Comparison of ENCODE assay signal across 9 cellular contexts in genomic region chr12:51886021-51886710, GRCh38. TPM values are rescaled to one million over a fixed set of nuclear protein-coding genes. Genes with fewer than 3 reads are reported as not detected.
DNase-seq lines count a peak whose midpoint lies in the region; ATAC-seq, FAIRE-seq and TF ChIP-seq lines count a peak whose summit lies in the region.
"Had no signal": no experiment of that assay in that cellular context is flagged by ENCODE, and none has a peak within 500 bp of the region (broad histone marks: within the 10 kb centered on the region; RNA-seq: fewer than 3 reads in every experiment).

No MANE protein-coding gene starts in this region.

- no peaks in the 10 kb centered on the region for H3K9me3 ChIP-seq in pancreas
- no peaks in the 10 kb centered on the region for H3K9me3 ChIP-seq in prostate gland

- intact Hi-C loops in pancreas (cut with DNase I), result no loop called here
- intact Hi-C loops in prostate gland (cut with DNase I), result no loop called here

- H3K36me3 ChIP-seq in pancreas (no peaks in the 10 kb centered on the region), prostate gland (no peaks in the 10 kb centered on the region)

- no peak for TF ChIP-seq POLR2A in prostate gland (IDR thresholded peaks at IDR 0.05)

- TF ChIP-seq CTCF in foreskin keratinocyte (conservative IDR thresholded peaks at IDR 0.05) (no peak), pancreas (IDR thresholded peaks at IDR 0.05) (no peak), prostate gland (IDR thresholded peaks at IDR 0.05) (no peak)

- peak; percentile 51 for DNase-seq in CMK (ENCODE audit: low read depth)
- DNase-seq in NCI-H226, result peak; percentile 56
- DNase-seq in activated T-helper 1 cell treated with Interleukin-2 at 50 U/mL for 16 hours (ENCODE audit: low read depth), result peak; percentile 27
- DNase-seq in foreskin keratinocyte, result peak in 1 of 2 donors; percentile 53
- peak in 2 of 6 donors; percentile 30 to 63 for DNase-seq in pancreas
- no peak for DNase-seq in NCI-H82 treated with DMSO at 0.1 percent for 48 hours (lab: John Stamatoyannopoulos, UW; ENCODE audit: unreplicated experiment)
- no peak for DNase-seq in NCI-H2196 (lab: John Stamatoyannopoulos, UW; ENCODE audit: unreplicated experiment)
- no peak for DNase-seq in prostate gland (ENCODE audit: low spot score)

- H3K27ac ChIP-seq in foreskin keratinocyte, result no peak overlapping the region
- H3K27ac ChIP-seq in pancreas, result peak overlapping the region in 1 of 4 donors; percentile 36
- peak overlapping the region in 1 of 2 donors; percentile 29 for H3K27ac ChIP-seq in prostate gland

- WGBS in pancreas, 2 donors, result 63 to 69% methylated on average over 10 of the region's 10 CpGs
- WGBS in prostate gland, result 72% methylated on average over 9 of the region's 10 CpGs

- H3K4me1 ChIP-seq in foreskin keratinocyte (no peaks in the 10 kb centered on the region), pancreas (peaks cover 0 to under 1% (median 0%) of the 10 kb centered on the region in 3 donors), prostate gland (replicated peaks) (no peaks in the 10 kb centered on the region)

- ATAC-seq in foreskin keratinocyte (peak; percentile 19), pancreas (peak; percentile 42 to 87 (median 83))

- FAIRE-seq in pancreas (lab: Jason Lieb, UNC), result no peak

- H3K27me3 ChIP-seq in foreskin keratinocyte, result peaks cover 5% of the 10 kb centered on the region
- H3K27me3 ChIP-seq in pancreas, result peaks cover 0 to 5% (median 0%) of the 10 kb centered on the region in 4 donors
- no peaks in the 10 kb centered on the region for H3K27me3 ChIP-seq in prostate gland (replicated peaks; ENCODE audit: insufficient read depth)

- no peak overlapping the region for H3K4me3 ChIP-seq in pancreas
- H3K4me3 ChIP-seq in prostate gland, result no peak overlapping the region

RNA-seq across cellular contexts. Expression of gene ANKRD33, which starts 1.7 kb away (rescaled TPM):
- total RNA-seq in foreskin keratinocyte (not detected in 2 replicates), pancreas (not detected), prostate gland (not detected)
- polyA plus RNA-seq in foreskin keratinocyte (not detected in 2 replicates), pancreas (not detected)
- polyA plus RNA-seq: neural cell had no signal

RNA-seq across cellular contexts. Expression of gene ACVRL1, which starts 21.1 kb away (rescaled TPM):
- not detected in 2 replicates for total RNA-seq in foreskin keratinocyte
- 0.03 and 0.04 TPM in 2 replicates for polyA plus RNA-seq in foreskin keratinocyte
- total RNA-seq in pancreas, result 10 to 100 TPM in 3 of 6 donors, 1 to 10 TPM in 3; 6.6 to 20.8 (median 12.3) TPM
- polyA plus RNA-seq in pancreas, result 10 to 100 TPM; 10.1 to 16.1 TPM
- 10 to 100 TPM; 31.1 to 34.8 TPM for total RNA-seq in prostate gland
- polyA plus RNA-seq: neural cell had no signal

RNA-seq across cellular contexts. Expression of gene FIGNL2, which starts 37.6 kb away (rescaled TPM):
- 0.03 TPM in 1 of 2 replicates, not detected in the other for total RNA-seq in foreskin keratinocyte
- polyA plus RNA-seq in foreskin keratinocyte, result 0.01 TPM in 1 of 2 replicates, not detected in the other
- total RNA-seq in pancreas, result under 1 TPM; 0.09 to 0.47 (median 0.14) TPM
- under 1 TPM; 0.15 to 0.21 TPM for polyA plus RNA-seq in pancreas
- 1 to 10 TPM in 1 of 2 donors, under 1 TPM in 1; 0.46 to 1.4 TPM for total RNA-seq in prostate gland

Comparison
In these comparisons a context has a peak if more than half of its experiments do, and no peak if none do; other contexts are left out.
1. DNase-seq: peak in CMK (single experiment), NCI-H226 (single experiment) and activated T-helper 1 cell treated with Interleukin-2 at 50 U/mL for 16 hours (single experiment); none in NCI-H82 treated with DMSO at 0.1 percent for 48 hours (single experiment), NCI-H2196 (single experiment) and prostate gland (single experiment).